ENCODE assay signal across 8 cellular contexts in the genomic region with DNA sequence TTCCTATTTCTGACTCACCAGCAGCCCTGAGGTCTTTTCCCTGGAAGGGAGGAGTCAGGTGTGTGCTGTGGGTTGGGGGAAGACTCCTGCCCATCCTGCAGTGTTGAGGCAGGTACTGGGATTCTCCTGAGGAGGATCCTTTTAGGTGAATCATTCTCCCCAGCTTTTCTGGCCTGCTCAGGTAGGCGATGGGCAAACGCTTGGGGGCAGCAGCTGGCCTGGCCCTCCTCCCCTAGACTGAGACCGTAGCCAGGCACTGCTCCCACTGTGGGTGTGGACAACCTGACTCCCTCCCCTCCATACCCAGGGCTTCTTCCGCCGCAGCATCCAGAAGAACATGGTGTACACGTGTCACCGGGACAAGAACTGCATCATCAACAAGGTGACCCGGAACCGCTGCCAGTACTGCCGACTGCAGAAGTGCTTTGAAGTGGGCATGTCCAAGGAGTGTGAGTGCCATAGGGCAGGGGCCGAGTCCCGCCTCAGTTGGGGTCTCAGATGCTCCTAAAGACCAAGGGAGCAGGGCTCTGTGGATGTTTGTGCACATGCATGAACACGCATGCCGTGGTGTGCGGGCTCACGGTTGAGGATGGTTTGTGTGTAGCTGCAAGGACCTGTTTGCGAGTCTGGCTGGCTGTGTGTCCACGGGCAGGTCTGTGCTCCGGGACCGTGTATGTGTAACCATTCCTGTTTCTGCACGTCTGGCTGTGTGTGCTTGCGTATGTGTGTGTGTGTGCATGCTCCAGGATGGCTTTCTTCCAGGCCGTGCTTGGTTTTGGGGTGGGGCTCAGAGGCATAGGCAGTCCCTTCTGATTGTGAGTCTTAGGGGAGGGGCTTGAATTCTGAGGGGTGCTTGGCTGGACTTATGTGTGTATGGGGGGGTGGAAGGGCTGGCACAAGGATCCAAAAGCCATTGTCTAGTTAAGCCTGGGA. TPM values are rescaled to one million over a fixed set of nuclear protein-coding genes. Genes with fewer than 3 reads are reported as not detected.
DNase-seq lines count a peak whose midpoint lies in the region; ATAC-seq and TF ChIP-seq lines count a peak whose summit lies in the region.

No MANE protein-coding gene starts in this region.

- H3K18ac ChIP-seq in trophoblast cell (ENCODE audit: low read length), result no peak overlapping the region

- CTCF ChIA-PET in activated B cell treated with CpG ODN at 0.5 μM for 24 hours (lab: Charles Lee), result interaction anchor here (17.0 kb wide), 1 partner anchor 45 kb away, joined by 466 read pairs; a partner anchor contains a TSS

- POLR2A ChIA-PET in activated B cell treated with CpG ODN at 0.5 μM for 24 hours (lab: Charles Lee), result no interaction called here

- H3K79me2 ChIP-seq in trophoblast cell (ENCODE audit: control insufficient read depth, insufficient read depth, low read length, poor library complexity), result peaks cover 2% of the 10 kb centered on the region

- TF ChIP-seq CTCF in activated B cell treated with CpG ODN at 0.5 μM for 24 hours (IDR thresholded peaks at IDR 0.05), result no peak

- no peak overlapping the region for H4K91ac ChIP-seq in trophoblast cell (ENCODE audit: low read depth, low read length)

- H3K27ac ChIP-seq in trophoblast cell (ENCODE audit: low read depth, low read length), result no peak overlapping the region

- H3K4ac ChIP-seq in trophoblast cell (ENCODE audit: low read depth, low read length), result no peak overlapping the region

- H3K79me1 ChIP-seq in trophoblast cell (ENCODE audit: low read length), result peaks cover 8% of the 10 kb centered on the region

- DNase-seq in ELR (ENCODE audit: low read depth) (peak; percentile 38), activated B cell treated with CpG ODN at 0.5 μM for 24 hours (no peak), Right ventricle myocardium superior (no peak), trophoblast cell (peak; percentile 36 to 53), activated T-cell treated with anti-CD3 and anti-CD28 coated beads for 4 hours (no peak), EL (no peak)
- no peak for DNase-seq in stimulated activated CD8-positive, alpha-beta memory T cell treated with anti-CD3 and anti-CD28 coated beads, Interleukin-4, amount 100 ng/mL, for 48 hours
- no peak for DNase-seq in activated CD4-positive, CD25-positive, alpha-beta regulatory T cell (lab: John Stamatoyannopoulos, UW)

- no peak overlapping the region for H2AFZ ChIP-seq in trophoblast cell (ENCODE audit: insufficient read depth, low read length, poor library complexity)

- no peak overlapping the region for H3K9ac ChIP-seq in trophoblast cell (ENCODE audit: low read length)

- H3K4me3 ChIP-seq in trophoblast cell (ENCODE audit: low read depth, low read length), result no peak overlapping the region

- no peaks in the 10 kb centered on the region for H3K9me3 ChIP-seq in trophoblast cell (ENCODE audit: insufficient read depth, low read depth, low read length)

- H3K4me1 Mint-ChIP-seq in activated B cell treated with CpG ODN at 0.5 μM for 24 hours, result peaks cover 76% of the 10 kb centered on the region

- H3K4me2 ChIP-seq in trophoblast cell (ENCODE audit: low read length), result no peak overlapping the region

- H2BK120ac ChIP-seq in trophoblast cell (ENCODE audit: insufficient read depth, low read length, poor library complexity), result no peak overlapping the region

- no peaks in the 10 kb centered on the region for H3K27me3 ChIP-seq in trophoblast cell (ENCODE audit: insufficient read depth, low read length)

- peaks cover 20 to 33% of the 10 kb centered on the region in 2 experiments for H3K4me1 ChIP-seq in trophoblast cell (ENCODE audit: control insufficient read depth in 1 of 2, insufficient read depth in 2 of 2, low read length in 2 of 2)

- H4K12ac ChIP-seq in trophoblast cell (ENCODE audit: low read depth, low read length), result no peak overlapping the region

- H3K23ac ChIP-seq in trophoblast cell (ENCODE audit: low read length), result no peak overlapping the region

- H3K14ac ChIP-seq in trophoblast cell (ENCODE audit: low read length), result no peak overlapping the region

- H2BK5ac ChIP-seq in trophoblast cell (ENCODE audit: low read depth, low read length, poor library complexity), result no peak overlapping the region

- no peaks in the 10 kb centered on the region for H3K27me3 Mint-ChIP-seq in activated B cell treated with CpG ODN at 0.5 μM for 24 hours

- no CpG with 5 or more reads among the region's 23 CpGs for WGBS in trophoblast cell (ENCODE audit: extremely low coverage, insufficient coverage, insufficient read length)

- H2AK5ac ChIP-seq in trophoblast cell (ENCODE audit: low read length), result no peak overlapping the region

- H4K8ac ChIP-seq in trophoblast cell (ENCODE audit: low read depth, low read length), result no peak overlapping the region

- peak overlapping the region; percentile 6 for H3K27ac Mint-ChIP-seq in activated B cell treated with CpG ODN at 0.5 μM for 24 hours

- ATAC-seq in activated B cell treated with CpG ODN at 0.5 μM for 24 hours (ENCODE audit: low read depth), result no peak
- peak; percentile 48 for ATAC-seq in Right ventricle myocardium superior (ENCODE audit: poor library complexity)

- H3K36me3 Mint-ChIP-seq in activated B cell treated with CpG ODN at 0.5 μM for 24 hours (ENCODE audit: low read depth), result peaks cover 52% of the 10 kb centered on the region

- H3K36me3 ChIP-seq in trophoblast cell (ENCODE audit: control insufficient read depth in 1 of 2, insufficient read depth in 2 of 2, low read length in 2 of 2), result peaks cover 43% of the 10 kb centered on the region in 2 experiments

- H3K4me3 Mint-ChIP-seq in activated B cell treated with CpG ODN at 0.5 μM for 24 hours, result no peak overlapping the region

- H2BK12ac ChIP-seq in trophoblast cell (ENCODE audit: low read length), result no peak overlapping the region

- intact Hi-C loops in activated B cell treated with CpG ODN at 0.5 μM for 24 hours (cut with micrococcal nuclease), result no loop called here
- intact Hi-C loops in Right ventricle myocardium superior (cut with DNase I), result loop anchor here (10.0 kb wide), 1 partner anchor 145 kb away; no protein-coding TSS in a partner anchor

- H3K9me3 Mint-ChIP-seq in activated B cell treated with CpG ODN at 0.5 μM for 24 hours, result no peaks in the 10 kb centered on the region

RNA-seq across cellular contexts. Expression of a gene that starts 14.8 kb away (rescaled TPM):
- total RNA-seq in activated B cell treated with CpG ODN at 0.5 μM for 24 hours, result not detected in 2 replicates
- total RNA-seq in Right ventricle myocardium superior, result 1.3 TPM
- 1.4 and 2.0 TPM in 2 replicates for polyA plus RNA-seq in trophoblast cell (2013)

RNA-seq across cellular contexts. Expression of a gene that starts 40.8 kb away (rescaled TPM):
- total RNA-seq in activated B cell treated with CpG ODN at 0.5 μM for 24 hours (71.2 and 72.5 TPM in 2 replicates), Right ventricle myocardium superior (15.8 TPM)
- 15.0 and 15.5 TPM in 2 replicates for polyA plus RNA-seq in trophoblast cell (2013)

Comparison
In these comparisons a context has a peak if more than half of its experiments do, and no peak if none do; other contexts are left out.
1. DNase-seq: peak in ELR (single experiment) and trophoblast cell (2 of 2); none in activated B cell treated with CpG ODN at 0.5 μM for 24 hours (single experiment), Right ventricle myocardium superior (single experiment), stimulated activated CD8-positive, alpha-beta memory T cell treated with anti-CD3 and anti-CD28 coated beads, Interleukin-4, amount 100 ng/mL, for 48 hours (single experiment), activated CD4-positive, CD25-positive, alpha-beta regulatory T cell (0 of 4), activated T-cell treated with anti-CD3 and anti-CD28 coated beads for 4 hours (single experiment) and EL (single experiment).